8 cellular contexts compared by ENCODE assay signal in the genomic region with DNA sequence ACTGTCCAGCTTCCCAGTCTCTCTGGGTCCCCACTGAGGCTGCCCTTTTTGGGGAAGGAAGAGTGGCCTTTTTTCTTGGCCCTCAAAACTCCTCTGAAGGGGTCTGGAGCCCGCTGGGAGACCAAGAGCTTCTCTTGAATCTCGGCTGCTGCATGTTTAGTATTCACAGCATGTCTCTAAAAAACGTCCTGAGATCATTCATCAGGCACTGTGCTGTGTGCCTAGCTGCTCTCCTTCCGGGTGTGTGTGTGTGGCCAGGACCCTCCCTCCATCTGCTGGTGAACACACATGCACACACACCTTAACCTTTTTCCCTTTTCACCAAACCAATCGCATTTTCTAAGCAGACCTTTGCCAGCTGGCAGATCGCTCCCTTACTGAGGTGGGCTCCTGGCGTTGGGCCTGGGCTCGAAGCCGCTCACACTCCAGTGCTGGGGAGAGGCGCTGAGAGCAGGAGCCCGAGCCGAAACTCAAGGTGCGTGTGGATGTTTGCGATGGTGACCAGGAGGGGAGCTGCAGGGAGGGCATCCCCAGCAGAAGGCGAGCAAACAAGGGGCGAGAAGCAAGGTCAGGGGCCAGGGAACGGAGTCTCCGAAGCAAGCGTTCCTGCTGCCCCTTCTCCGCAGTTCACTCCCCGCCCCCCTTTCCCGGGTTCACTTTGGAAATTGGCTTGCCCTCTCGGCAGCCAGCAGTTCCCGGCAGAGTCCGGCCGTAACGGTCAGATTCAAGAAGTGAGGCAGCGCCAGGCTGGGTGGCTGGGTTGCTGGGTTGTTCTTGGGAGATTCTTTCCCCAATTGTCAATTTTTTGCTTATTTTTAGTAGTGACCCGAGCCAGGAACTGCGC. TPM values are rescaled to one million over a fixed set of nuclear protein-coding genes. Genes with fewer than 3 reads are reported as not detected.
DNase-seq lines count a peak whose midpoint lies in the region; ATAC-seq and TF ChIP-seq lines count a peak whose summit lies in the region.

No MANE protein-coding gene starts in this region.

- H4K20me1 ChIP-seq in KMS-11 (ENCODE audit: insufficient read depth), result no peaks in the 10 kb centered on the region

- no peak overlapping the region for H3K4ac ChIP-seq in mesendoderm (ENCODE audit: low read depth, low read length)

- H3K27ac ChIP-seq in KMS-11, result no peak overlapping the region
- no peak overlapping the region for H3K27ac ChIP-seq in mesendoderm (ENCODE audit: low read depth, low read length)

- H4K8ac ChIP-seq in mesendoderm (ENCODE audit: low read depth, low read length), result no peak overlapping the region

- no peak overlapping the region for H2BK5ac ChIP-seq in mesendoderm (ENCODE audit: low read length)

- no peaks in the 10 kb centered on the region for H3K27me3 ChIP-seq in KMS-11 (ENCODE audit: insufficient read depth, low read depth)
- H3K27me3 ChIP-seq in mesendoderm (ENCODE audit: insufficient read depth, low read length, poor library complexity), result peaks cover 7% of the 10 kb centered on the region

- H4K5ac ChIP-seq in mesendoderm (ENCODE audit: low read length), result no peak overlapping the region

- H3K9ac ChIP-seq in KMS-11 (peak overlapping the region; percentile 22; the same call in 1 of the 2 replicates), mesendoderm (ENCODE audit: low read length) (no peak overlapping the region)

- no CpG with 5 or more reads among the region's 30 CpGs for WGBS in mesendoderm (ENCODE audit: extremely low coverage, insufficient coverage, low lambda C conversion rate)

- no peak overlapping the region for H2AK5ac ChIP-seq in mesendoderm (ENCODE audit: low read length)

- TF ChIP-seq CTCF in KMS-11 (conservative IDR thresholded peaks at IDR 0.05; ENCODE audit: low read depth, low read length), result 0 out of 2 replicates have a peak, but pooled peaks have one; percentile 12
- TF ChIP-seq CTCF in astrocyte of the spinal cord (IDR thresholded peaks at IDR 0.05; ENCODE audit: low read depth, low read length), result no peak

- H3K18ac ChIP-seq in mesendoderm (ENCODE audit: low read length), result no peak overlapping the region

- no peak overlapping the region for H3K4me3 ChIP-seq in KMS-11 (IDR thresholded peaks at IDR 0.05; ENCODE audit: insufficient read depth, low read depth, low read length)
- peak overlapping the region; percentile 26 for H3K4me3 ChIP-seq in astrocyte of the spinal cord (ENCODE audit: low read depth, low read length)
- H3K4me3 ChIP-seq in mesendoderm (ENCODE audit: low read length), result no peak overlapping the region

- ATAC-seq in HG03565 (IDR thresholded peaks at IDR 0.05; ENCODE audit: unreplicated experiment), result no peak

- H2AFZ ChIP-seq in KMS-11 (ENCODE audit: low read depth), result peak overlapping the region; percentile 66; the same call in 1 of the 2 replicates

- H3K4me2 ChIP-seq in KMS-11 (peak overlapping the region; percentile 45), mesendoderm (ENCODE audit: low read length) (peak overlapping the region; percentile 50)

- H2BK120ac ChIP-seq in mesendoderm (ENCODE audit: low read depth, low read length), result no peak overlapping the region

- peaks cover 5% of the 10 kb centered on the region for H3K4me1 ChIP-seq in KMS-11 (ENCODE audit: low read depth, poor library complexity, severe bottlenecking)
- H3K4me1 ChIP-seq in mesendoderm (ENCODE audit: control insufficient read depth, low read depth, low read length), result no peaks in the 10 kb centered on the region

- peak; percentile 32 for DNase-seq in DMS79 (lab: John Stamatoyannopoulos, UW)
- no peak for DNase-seq in astrocyte of the spinal cord (ENCODE audit: low read depth, low spot score)
- DNase-seq in mesendoderm, result peak; percentile 57
- DNase-seq in stimulated activated CD8-positive, alpha-beta memory T cell treated with anti-CD3 and anti-CD28 coated beads, Interleukin-4, amount 100 ng/mL, for 48 hours, result no peak
- DNase-seq in pons (ENCODE audit: low spot score), result no peak
- DNase-seq in dedifferentiated amniotic fluid mesenchymal stem cell (ENCODE audit: extremely low spot score), result no peak

- peak overlapping the region; percentile 15 for H3K56ac ChIP-seq in mesendoderm (ENCODE audit: low read length)

- no peaks in the 10 kb centered on the region for H3K79me1 ChIP-seq in mesendoderm (ENCODE audit: low read length)

- peak overlapping the region; percentile 45 for H3K23ac ChIP-seq in mesendoderm (ENCODE audit: low read length)

- H3K79me2 ChIP-seq in KMS-11 (ENCODE audit: insufficient read depth, low read depth) (no peaks in the 10 kb centered on the region), mesendoderm (ENCODE audit: control insufficient read depth, insufficient read depth, low read length) (no peaks in the 10 kb centered on the region)

- no peaks in the 10 kb centered on the region for H3K36me3 ChIP-seq in KMS-11 (ENCODE audit: insufficient read depth)
- H3K36me3 ChIP-seq in mesendoderm (ENCODE audit: control insufficient read depth, insufficient read depth, low read length), result no peaks in the 10 kb centered on the region

- no peak overlapping the region for H2BK15ac ChIP-seq in mesendoderm (replicated peaks; ENCODE audit: low read depth)

- in situ Hi-C loops in astrocyte of the spinal cord (cut with HindIII; ENCODE audit: low sequenced_read_pairs), result no loop called here

RNA-seq across cellular contexts. Expression of a gene that starts 0.6 kb away (rescaled TPM):
- 0.22 TPM for polyA plus RNA-seq in mesendoderm (2013, experiment 1 of 2)
- 0.20 TPM for polyA plus RNA-seq in mesendoderm (2013, experiment 2 of 2)

Comparison
In these comparisons a context has a peak if more than half of its experiments do, and no peak if none do; other contexts are left out.
1. DNase-seq: peak in DMS79 (single experiment) and mesendoderm (single experiment); none in astrocyte of the spinal cord (single experiment), stimulated activated CD8-positive, alpha-beta memory T cell treated with anti-CD3 and anti-CD28 coated beads, Interleukin-4, amount 100 ng/mL, for 48 hours (single experiment), pons (single experiment) and dedifferentiated amniotic fluid mesenchymal stem cell (single experiment).